In the genomic region with DNA sequence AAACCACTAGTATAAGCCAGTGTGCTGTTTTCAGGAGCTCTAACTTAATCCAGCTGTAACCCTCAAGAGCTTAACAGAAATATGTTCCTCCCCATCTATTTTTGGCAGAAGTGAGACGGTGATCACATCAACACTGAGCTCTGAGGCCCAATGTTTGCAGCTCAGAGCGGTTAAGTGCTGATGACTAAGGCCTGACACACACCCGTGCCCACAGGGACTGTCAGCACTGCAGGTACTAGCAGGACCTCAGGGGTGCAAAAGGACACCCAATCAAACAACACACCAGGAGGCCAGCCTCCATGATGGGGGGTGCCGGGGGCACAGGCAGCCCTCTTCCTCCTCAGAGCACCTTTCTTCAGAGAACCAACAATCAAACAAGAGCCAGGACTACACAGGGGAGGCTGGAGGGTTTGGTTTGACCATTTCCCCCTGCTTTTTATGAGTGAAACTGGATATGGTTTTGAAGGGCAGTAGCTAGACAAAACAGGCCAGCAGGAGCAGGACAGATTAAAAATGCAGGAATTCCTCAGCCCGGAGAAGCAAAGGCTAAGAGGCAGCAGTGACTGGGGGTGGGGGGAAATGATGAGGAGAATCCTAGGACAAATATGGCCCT, we compare ENCODE assay signal across 8 cellular contexts.
DNase-seq lines count a peak whose midpoint lies in the region; ATAC-seq lines count a peak whose summit lies in the region.

No MANE protein-coding gene starts in this region.

- H3K27me3 Mint-ChIP-seq in CD4-positive, CD25-positive, alpha-beta regulatory T cell = no peaks in the 10 kb centered on the region

- H3K36me3 ChIP-seq in CD4-positive, CD25-positive, alpha-beta regulatory T cell (ENCODE audit: control insufficient read depth, insufficient read depth, low read length) = no peaks in the 10 kb centered on the region

- H3K36me3 Mint-ChIP-seq in CD4-positive, CD25-positive, alpha-beta regulatory T cell = peaks cover 6% of the 10 kb centered on the region
- H3K36me3 Mint-ChIP-seq in activated naive CD4-positive, alpha-beta T cell treated with anti-CD3 and anti-CD28 coated beads, Interleukin-2, amount 50 U/mL, for 72 hours = peaks cover 0 to 10% of the 10 kb centered on the region in 2 donors

- peak overlapping the region; percentile 88 to 100 (median 97) for H3K27ac Mint-ChIP-seq in CD4-positive, CD25-positive, alpha-beta regulatory T cell
- H3K27ac Mint-ChIP-seq in activated naive CD4-positive, alpha-beta T cell treated with anti-CD3 and anti-CD28 coated beads, Interleukin-2, amount 50 U/mL, for 72 hours = peak overlapping the region; percentile 85 to 98

- in situ Hi-C loops in SK-MEL-5 (cut with HindIII; ENCODE audit: low pct_unique_long_range_greater_than_20kb, low sequenced_read_pairs) = no loop called here

- H3K4me3 Mint-ChIP-seq in CD4-positive, CD25-positive, alpha-beta regulatory T cell = peak overlapping the region; percentile 64 to 80 (median 78)

- peak overlapping the region; percentile 87 for H3K27ac ChIP-seq in CD4-positive, CD25-positive, alpha-beta regulatory T cell (ENCODE audit: insufficient read depth, low read length, poor library complexity, severe bottlenecking)

- peak; percentile 99 for ATAC-seq in CD4-positive, CD25-positive, alpha-beta regulatory T cell (ENCODE audit: low read depth in 2 of 2)
- ATAC-seq in GM19452 (IDR thresholded peaks at IDR 0.05; ENCODE audit: unreplicated experiment) (peak; percentile 86), HG03521 (IDR thresholded peaks at IDR 0.05; ENCODE audit: unreplicated experiment) (peak; percentile 66), left cardiac atrium (peak; percentile 88 to 96)
- peak; percentile 100 for ATAC-seq in activated naive CD4-positive, alpha-beta T cell treated with anti-CD3 and anti-CD28 coated beads, Interleukin-2, amount 50 U/mL, for 72 hours

- intact Hi-C loops in left cardiac atrium (cut with DNase I) = loop anchor here in 1 of 2 donors (10.0 kb wide), 1 partner anchor 56 kb away; no protein-coding TSS in a partner anchor

- peak; percentile 54 to 88 (median 62) for DNase-seq in CD4-positive, CD25-positive, alpha-beta regulatory T cell
- DNase-seq in SK-MEL-5 (ENCODE audit: low read depth, low spot score) (peak; percentile 49), left cardiac atrium (peak; percentile 80), skeletal muscle cell (ENCODE audit: low read depth) (peak; percentile 90), retina (no peak)
- DNase-seq in activated naive CD4-positive, alpha-beta T cell treated with anti-CD3 and anti-CD28 coated beads, Interleukin-2, amount 50 U/mL, for 72 hours (ENCODE audit: low spot score in 2 of 2) = peak; percentile 71 to 85

- H3K27me3 ChIP-seq in CD4-positive, CD25-positive, alpha-beta regulatory T cell (ENCODE audit: control insufficient read depth, insufficient read depth, low read length) = no peaks in the 10 kb centered on the region

- no peaks in the 10 kb centered on the region for H3K9me3 Mint-ChIP-seq in CD4-positive, CD25-positive, alpha-beta regulatory T cell
- no peaks in the 10 kb centered on the region for H3K9me3 Mint-ChIP-seq in activated naive CD4-positive, alpha-beta T cell treated with anti-CD3 and anti-CD28 coated beads, Interleukin-2, amount 50 U/mL, for 72 hours

- no peaks in the 10 kb centered on the region for H3K9me3 ChIP-seq in CD4-positive, CD25-positive, alpha-beta regulatory T cell (ENCODE audit: control insufficient read depth in 2 of 2, low read length in 2 of 2)

- peaks cover 56% of the 10 kb centered on the region for H3K4me1 ChIP-seq in CD4-positive, CD25-positive, alpha-beta regulatory T cell (ENCODE audit: control insufficient read depth, insufficient read depth, low read length, poor library complexity, severe bottlenecking)

- H3K4me1 Mint-ChIP-seq in CD4-positive, CD25-positive, alpha-beta regulatory T cell = peaks cover 32 to 87% (median 73%) of the 10 kb centered on the region in 4 donors

- peak overlapping the region; percentile 75 for H3K4me3 ChIP-seq in CD4-positive, CD25-positive, alpha-beta regulatory T cell (ENCODE audit: low read depth, low read length)
- no peak overlapping the region for H3K4me3 ChIP-seq in skeletal muscle cell (ENCODE audit: low read depth, low read length)
